26 cellular contexts compared by ENCODE assay signal in genomic region chr1:245991266-245991665, GRCh38.
"Had no signal": no experiment of that assay in that cellular context is flagged by ENCODE, and none has a peak within 500 bp of the region (broad histone marks: within the 10 kb centered on the region; RNA-seq: fewer than 3 reads in every experiment).

No MANE protein-coding gene starts in this region.

- H3K4me3 ChIP-seq: ascending aorta, SK-N-MC had no signal

- H3K9me3 Mint-ChIP-seq: activated B cell treated with CpG ODN at 0.5 μM for 24 hours; activated CD4-positive, alpha-beta T cell treated with anti-CD3 and anti-CD28 coated beads, Interleukin-2, amount 10 ng/mL, durations not matched to agents 24 days and 14 days; activated naive CD4-positive, alpha-beta T cell treated with anti-CD3 and anti-CD28 coated beads, Interleukin-2, amount 50 U/mL, for 72 hours; activated naive CD8-positive, alpha-beta T cell treated with anti-CD3 and anti-CD28 coated beads, Interleukin-2, amount 50 U/mL, for 24 hours; activated T-cell treated with anti-CD3 and anti-CD28 coated beads, Interleukin-2, amount 50 U/mL, for 24 hours had no signal

- ATAC-seq: activated CD8-positive, alpha-beta memory T cell treated with anti-CD3 and anti-CD28 coated beads, Interleukin-2, amount 10 ng/mL, durations not matched to agents 7 days and 5 days; activated naive CD4-positive, alpha-beta T cell treated with anti-CD3 and anti-CD28 coated beads, Interleukin-2, amount 50 U/mL, for 72 hours; activated naive CD8-positive, alpha-beta T cell treated with anti-CD3 and anti-CD28 coated beads, Interleukin-2, amount 50 U/mL, for 24 hours; HepG2; Panc1; Right ventricle myocardium inferior had no signal

- H3K27me3 Mint-ChIP-seq: activated B cell treated with CpG ODN at 0.5 μM for 24 hours; activated CD4-positive, alpha-beta T cell treated with anti-CD3 and anti-CD28 coated beads, Interleukin-2, amount 10 ng/mL, durations not matched to agents 24 days and 14 days; activated CD8-positive, alpha-beta memory T cell treated with anti-CD3 and anti-CD28 coated beads, Interleukin-2, amount 10 ng/mL, durations not matched to agents 7 days and 5 days; activated naive CD8-positive, alpha-beta T cell treated with anti-CD3 and anti-CD28 coated beads, Interleukin-2, amount 50 U/mL, for 24 hours; activated T-cell treated with anti-CD3 and anti-CD28 coated beads, Interleukin-2, amount 50 U/mL, for 24 hours; brain had no signal

- H3K36me3 Mint-ChIP-seq: activated CD8-positive, alpha-beta memory T cell treated with anti-CD3 and anti-CD28 coated beads, Interleukin-2, amount 10 ng/mL, durations not matched to agents 7 days and 5 days; activated naive CD4-positive, alpha-beta T cell treated with anti-CD3 and anti-CD28 coated beads, Interleukin-2, amount 50 U/mL, for 72 hours; brain had no signal

- H3K27ac ChIP-seq: ascending aorta, SK-N-MC had no signal

- H3K4me3 Mint-ChIP-seq: activated B cell treated with CpG ODN at 0.5 μM for 24 hours; activated CD4-positive, alpha-beta T cell treated with anti-CD3 and anti-CD28 coated beads, Interleukin-2, amount 10 ng/mL, durations not matched to agents 24 days and 14 days; activated CD8-positive, alpha-beta memory T cell treated with anti-CD3 and anti-CD28 coated beads, Interleukin-2, amount 10 ng/mL, durations not matched to agents 7 days and 5 days; activated naive CD8-positive, alpha-beta T cell treated with anti-CD3 and anti-CD28 coated beads, Interleukin-2, amount 50 U/mL, for 24 hours; activated T-cell treated with anti-CD3 and anti-CD28 coated beads, Interleukin-2, amount 50 U/mL, for 24 hours; brain had no signal

- H3K4me1 Mint-ChIP-seq: activated CD4-positive, alpha-beta T cell treated with anti-CD3 and anti-CD28 coated beads, Interleukin-2, amount 10 ng/mL, durations not matched to agents 24 days and 14 days; activated naive CD8-positive, alpha-beta T cell treated with anti-CD3 and anti-CD28 coated beads, Interleukin-2, amount 50 U/mL, for 24 hours had no signal

- H3K27ac Mint-ChIP-seq: activated B cell treated with CpG ODN at 0.5 μM for 24 hours; activated CD4-positive, alpha-beta T cell treated with anti-CD3 and anti-CD28 coated beads, Interleukin-2, amount 10 ng/mL, durations not matched to agents 24 days and 14 days; activated CD8-positive, alpha-beta memory T cell treated with anti-CD3 and anti-CD28 coated beads, Interleukin-2, amount 10 ng/mL, durations not matched to agents 7 days and 5 days; activated naive CD4-positive, alpha-beta T cell treated with anti-CD3 and anti-CD28 coated beads, Interleukin-2, amount 50 U/mL, for 72 hours; activated naive CD8-positive, alpha-beta T cell treated with anti-CD3 and anti-CD28 coated beads, Interleukin-2, amount 50 U/mL, for 24 hours; activated T-cell treated with anti-CD3 and anti-CD28 coated beads, Interleukin-2, amount 50 U/mL, for 24 hours; brain had no signal

- H3K4me1 ChIP-seq: ascending aorta had no signal

- H3K9me3 ChIP-seq: ascending aorta had no signal

- DNase-seq: activated B cell treated with CpG ODN at 0.5 μM for 24 hours; activated CD4-positive, alpha-beta T cell treated with anti-CD3 and anti-CD28 coated beads for 1 hour; activated CD4-positive, alpha-beta T cell treated with anti-CD3 and anti-CD28 coated beads, Interleukin-2, amount 10 ng/mL, durations not matched to agents 24 days and 14 days; activated CD4-positive, alpha-beta T cell treated with anti-CD3 and anti-CD28 coated beads, Interleukin-2, amount 50 U/mL, for 48 hours; activated CD8-positive, alpha-beta memory T cell treated with anti-CD3 and anti-CD28 coated beads, Interleukin-2, amount 10 ng/mL, durations not matched to agents 7 days and 5 days; activated effector memory CD4-positive, alpha-beta T cell treated with anti-CD3 and anti-CD28 coated beads, Interleukin-2, amount 50 U/mL, for 16 hours; activated naive CD4-positive, alpha-beta T cell treated with Interleukin-2 at 50 U/mL for 16 hours; activated naive CD8-positive, alpha-beta T cell treated with anti-CD3 and anti-CD28 coated beads, Interleukin-2, amount 50 U/mL, for 24 hours; activated T-cell treated with anti-CD3 and anti-CD28 coated beads, Interleukin-2, amount 50 U/mL, for 24 hours; amniotic stem cell; Karpas-422; NCI-H1048; NCI-H1930; NCI-H2171; NCI-H2227 treated with DMSO at 0.1 percent for 48 hours; NCI-H526 treated with DMSO at 0.1 percent for 48 hours; NCI-H82; RPMI8226; T-helper 1 cell had no signal

- H3K36me3 ChIP-seq: ascending aorta had no signal

- H3K27me3 ChIP-seq: ascending aorta had no signal
